10 cellular contexts compared by ENCODE assay signal in the genomic region with DNA sequence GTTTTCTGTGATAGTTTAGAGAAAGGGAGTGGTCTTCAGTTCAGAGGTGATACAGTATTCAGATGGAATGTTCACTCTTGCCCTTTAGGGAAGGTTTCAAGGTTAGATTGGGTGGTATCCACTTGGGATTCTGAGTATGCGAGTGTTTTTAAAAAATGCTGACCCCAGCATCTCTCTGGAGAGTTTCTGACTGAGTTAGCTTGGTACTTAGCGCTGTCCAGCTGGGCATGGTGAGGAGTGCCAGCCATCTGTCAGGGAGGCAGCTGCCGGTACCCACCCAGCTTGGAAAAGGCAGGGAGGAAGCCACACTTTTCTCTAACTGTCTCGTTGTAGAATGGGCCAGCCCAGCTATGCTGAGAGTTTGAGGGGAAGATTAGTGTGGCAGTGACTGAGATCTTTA.
DNase-seq lines count a peak whose midpoint lies in the region; ATAC-seq and TF ChIP-seq lines count a peak whose summit lies in the region.
"Had no signal": no experiment of that assay in that cellular context is flagged by ENCODE, and none has a peak within 500 bp of the region (broad histone marks: within the 10 kb centered on the region; RNA-seq: fewer than 3 reads in every experiment).

No MANE protein-coding gene starts in this region.

- intact Hi-C loops in activated CD4-positive, alpha-beta memory T cell treated with anti-CD3 and anti-CD28 coated beads for 36 hours (cut with micrococcal nuclease) = no loop called here
- intact Hi-C loops in mammary epithelial cell (cut with micrococcal nuclease) = no loop called here

- no peak for ATAC-seq in HG02571 (IDR thresholded peaks at IDR 0.05; ENCODE audit: unreplicated experiment)

- H3K23ac ChIP-seq in mesenchymal stem cell (ENCODE audit: low read length in 2 of 2) = no peak overlapping the region

- BruUV-seq in mammary epithelial cell (replicated peaks; lab: Mats Ljungman, UMichigan) = no TSS peak

- H3K4ac ChIP-seq in mesenchymal stem cell (ENCODE audit: low read depth in 1 of 2, low read length in 2 of 2) = no peak overlapping the region

- DNase-seq in activated CD4-positive, alpha-beta memory T cell treated with anti-CD3 and anti-CD28 coated beads, Interleukin-2, amount 10 ng/mL, durations not matched to agents 7 days and 5 days = no peak
- DNase-seq in activated CD4-positive, alpha-beta memory T cell treated with anti-CD3 and anti-CD28 coated beads for 36 hours = no peak
- no peak for DNase-seq in mammary epithelial cell
- no peak for DNase-seq in mesenchymal stem cell
- DNase-seq in tibial nerve (ENCODE audit: low spot score in 2 of 2) = no peak
- no peak for DNase-seq in activated effector memory CD4-positive, alpha-beta T cell treated with anti-CD3 and anti-CD28 coated beads, Interleukin-2, amount 50 U/mL, for 16 hours
- DNase-seq in WERI-Rb-1 = no peak
- DNase-seq: effector CD4-positive, alpha-beta T cell; NCI-H1436 had no signal

- H4K20me1 ChIP-seq in mammary epithelial cell (ENCODE audit: insufficient read depth, low read length) = peaks cover 2% of the 10 kb centered on the region

- no peak overlapping the region for H4K91ac ChIP-seq in mesenchymal stem cell (ENCODE audit: low read length)

- H4K8ac ChIP-seq in mesenchymal stem cell (ENCODE audit: low read length) = no peak overlapping the region

- POLR2A ChIA-PET in activated CD4-positive, alpha-beta memory T cell treated with anti-CD3 and anti-CD28 coated beads, Interleukin-2, amount 10 ng/mL, durations not matched to agents 7 days and 5 days (lab: Charles Lee) = interaction anchor here (1.0 to 1.8 kb wide), 3 partner anchors 11 to 26 kb away, joined by 3 to 6 read pairs (median 4); no protein-coding TSS in a partner anchor
- POLR2A ChIA-PET in activated CD4-positive, alpha-beta memory T cell treated with anti-CD3 and anti-CD28 coated beads for 36 hours (lab: Charles Lee) = no interaction called here

- no peak overlapping the region for H2AK5ac ChIP-seq in mesenchymal stem cell (ENCODE audit: low read length, severe bottlenecking)

- H3K14ac ChIP-seq in mesenchymal stem cell (ENCODE audit: low read length in 2 of 2) = no peak overlapping the region

- TF ChIP-seq CTCF in mammary epithelial cell (conservative IDR thresholded peaks at IDR 0.05 in 1 of 2, IDR thresholded peaks at IDR 0.05 in 1 of 2; ENCODE audit: extremely low read depth in 1 of 2, insufficient read depth in 1 of 2, low read depth in 1 of 2, low read length in 2 of 2) (no peak), tibial nerve (IDR thresholded peaks at IDR 0.05) (no peak), WERI-Rb-1 (IDR thresholded peaks at IDR 0.05; ENCODE audit: low read depth, low read length) (no peak)

- H2AFZ ChIP-seq in mammary epithelial cell (ENCODE audit: low read depth, low read length) = no peak overlapping the region
- H2AFZ ChIP-seq in mesenchymal stem cell (ENCODE audit: low read depth, low read length) = no peak overlapping the region

- WGBS in mammary epithelial cell (ENCODE audit: low coverage, missing lambda C conversion rate) = 100% methylated on average over 3 of the region's 4 CpGs
- WGBS in mesenchymal stem cell = 90% methylated on average over 4 of the region's 4 CpGs
- 32 to 34% methylated on average over 4 of the region's 4 CpGs for WGBS in tibial nerve, 2 donors

- H3K27me3 Mint-ChIP-seq in activated CD4-positive, alpha-beta memory T cell treated with anti-CD3 and anti-CD28 coated beads, Interleukin-2, amount 10 ng/mL, durations not matched to agents 7 days and 5 days = no peaks in the 10 kb centered on the region
- H3K27me3 Mint-ChIP-seq in activated CD4-positive, alpha-beta memory T cell treated with anti-CD3 and anti-CD28 coated beads for 36 hours = no peaks in the 10 kb centered on the region

- H3K36me3 Mint-ChIP-seq in activated CD4-positive, alpha-beta memory T cell treated with anti-CD3 and anti-CD28 coated beads, Interleukin-2, amount 10 ng/mL, durations not matched to agents 7 days and 5 days (ENCODE audit: low read depth) = peaks cover 70% of the 10 kb centered on the region
- peaks cover 29% of the 10 kb centered on the region for H3K36me3 Mint-ChIP-seq in activated CD4-positive, alpha-beta memory T cell treated with anti-CD3 and anti-CD28 coated beads for 36 hours

- H3K18ac ChIP-seq in mesenchymal stem cell (ENCODE audit: low read depth in 1 of 2, low read length in 2 of 2) = no peak overlapping the region

- no peaks in the 10 kb centered on the region for H3K36me3 ChIP-seq in mammary epithelial cell (ENCODE audit: insufficient read depth, low read length)
- peaks cover 11 to 32% of the 10 kb centered on the region in 2 experiments for H3K36me3 ChIP-seq in mesenchymal stem cell (ENCODE audit: control insufficient read depth in 1 of 2, insufficient read depth in 2 of 2, low read depth in 1 of 2, low read length in 2 of 2)
- H3K36me3 ChIP-seq in tibial nerve = peaks cover 0 to 6% (median 0%) of the 10 kb centered on the region in 3 donors
- H3K36me3 ChIP-seq in WERI-Rb-1 = peaks cover 19% of the 10 kb centered on the region

- CTCF ChIA-PET in activated CD4-positive, alpha-beta memory T cell treated with anti-CD3 and anti-CD28 coated beads, Interleukin-2, amount 10 ng/mL, durations not matched to agents 7 days and 5 days (lab: Charles Lee) = no interaction called here
- CTCF ChIA-PET in activated CD4-positive, alpha-beta memory T cell treated with anti-CD3 and anti-CD28 coated beads for 36 hours (lab: Charles Lee) = no interaction called here
- CTCF ChIA-PET in mammary epithelial cell (lab: Charles Lee; ENCODE audit: low non-redundant PET) = no interaction called here

- no peak overlapping the region for H3K9ac ChIP-seq in mammary epithelial cell (ENCODE audit: insufficient read depth, low read length)
- no peak overlapping the region for H3K9ac ChIP-seq in mesenchymal stem cell (ENCODE audit: low read length)

- dilution Hi-C loops in mammary epithelial cell (cut with HindIII; ENCODE audit: low sequenced_read_pairs) = no loop called here

- no peak overlapping the region for H2BK15ac ChIP-seq in mesenchymal stem cell (ENCODE audit: low read depth, poor library complexity, severe bottlenecking)

- H3K4me1 Mint-ChIP-seq in activated CD4-positive, alpha-beta memory T cell treated with anti-CD3 and anti-CD28 coated beads, Interleukin-2, amount 10 ng/mL, durations not matched to agents 7 days and 5 days = peaks cover 69% of the 10 kb centered on the region
- peaks cover 72% of the 10 kb centered on the region for H3K4me1 Mint-ChIP-seq in activated CD4-positive, alpha-beta memory T cell treated with anti-CD3 and anti-CD28 coated beads for 36 hours (ENCODE audit: low read depth)

- H3K9me3 ChIP-seq in mammary epithelial cell (replicated peaks; ENCODE audit: insufficient read depth, low read length) (no peaks in the 10 kb centered on the region), mesenchymal stem cell (ENCODE audit: control insufficient read depth, low read length) (no peaks in the 10 kb centered on the region), tibial nerve (no peaks in the 10 kb centered on the region), WERI-Rb-1 (ENCODE audit: severe bottlenecking) (no peaks in the 10 kb centered on the region)

- H3K4me2 ChIP-seq in mammary epithelial cell (ENCODE audit: insufficient read depth, low read depth, low read length) (no peak overlapping the region), mesenchymal stem cell (ENCODE audit: low read length, poor library complexity, severe bottlenecking) (no peak overlapping the region)

- H3K27ac ChIP-seq in mammary epithelial cell (ENCODE audit: insufficient read depth, low read depth, low read length) = peak overlapping the region; percentile 13
- peak overlapping the region; percentile 25 for H3K27ac ChIP-seq in mesenchymal stem cell (ENCODE audit: low read length, poor library complexity, severe bottlenecking)
- H3K27ac ChIP-seq in tibial nerve = peak overlapping the region; percentile 50 to 86 (median 77)
- no peak overlapping the region for H3K27ac ChIP-seq in WERI-Rb-1

- no peak for TF ChIP-seq EP300 in tibial nerve (IDR thresholded peaks at IDR 0.05)

- in situ Hi-C loops in mammary epithelial cell (cut with MboI; ENCODE audit: low sequenced_read_pairs in 2 of 2) = no loop called here

- H3K4me1 ChIP-seq in mammary epithelial cell (ENCODE audit: insufficient read depth, low read length) = peaks cover 12% of the 10 kb centered on the region
- peaks cover 12% of the 10 kb centered on the region for H3K4me1 ChIP-seq in mesenchymal stem cell (ENCODE audit: control insufficient read depth, insufficient read depth, low read depth, low read length)
- H3K4me1 ChIP-seq in tibial nerve = peaks cover 4 to 75% (median 31%) of the 10 kb centered on the region in 4 donors

- H3K9me3 Mint-ChIP-seq in activated CD4-positive, alpha-beta memory T cell treated with anti-CD3 and anti-CD28 coated beads, Interleukin-2, amount 10 ng/mL, durations not matched to agents 7 days and 5 days = peaks cover 9% of the 10 kb centered on the region
- H3K9me3 Mint-ChIP-seq in activated CD4-positive, alpha-beta memory T cell treated with anti-CD3 and anti-CD28 coated beads for 36 hours = peaks cover 7% of the 10 kb centered on the region

- peak overlapping the region; percentile 91 for H3K27ac Mint-ChIP-seq in activated CD4-positive, alpha-beta memory T cell treated with anti-CD3 and anti-CD28 coated beads, Interleukin-2, amount 10 ng/mL, durations not matched to agents 7 days and 5 days
- no peak overlapping the region for H3K27ac Mint-ChIP-seq in activated CD4-positive, alpha-beta memory T cell treated with anti-CD3 and anti-CD28 coated beads for 36 hours

- peaks cover 38% of the 10 kb centered on the region for H3K79me1 ChIP-seq in mesenchymal stem cell (replicated peaks; ENCODE audit: low read length, poor library complexity, severe bottlenecking)

- peaks cover 97% of the 10 kb centered on the region for H3K79me2 ChIP-seq in mammary epithelial cell (ENCODE audit: insufficient read depth, low read length)

- H2BK12ac ChIP-seq in mesenchymal stem cell (ENCODE audit: low read length in 2 of 2) = no peak overlapping the region

- no peak overlapping the region for H2BK5ac ChIP-seq in mesenchymal stem cell (ENCODE audit: low read depth, low read length, poor library complexity, severe bottlenecking)

- H3K27me3 ChIP-seq in mammary epithelial cell (ENCODE audit: insufficient read depth, low read length) (no peaks in the 10 kb centered on the region), mesenchymal stem cell (ENCODE audit: control insufficient read depth in 1 of 2, insufficient read depth in 1 of 2, low read length in 2 of 2) (no peaks in the 10 kb centered on the region), tibial nerve (no peaks in the 10 kb centered on the region), WERI-Rb-1 (ENCODE audit: insufficient read depth, low read depth, severe bottlenecking) (no peaks in the 10 kb centered on the region)

- no peak overlapping the region for H2BK120ac ChIP-seq in mesenchymal stem cell (ENCODE audit: low read depth, low read length)

- no peak for TF ChIP-seq POLR2A in tibial nerve (IDR thresholded peaks at IDR 0.05)

- no peak overlapping the region for H3K4me3 ChIP-seq in mammary epithelial cell (replicated peaks in 1 of 3; ENCODE audit: insufficient read depth in 1 of 3, low read depth in 2 of 3, low read length in 3 of 3)
- no peak overlapping the region for H3K4me3 ChIP-seq in mesenchymal stem cell (ENCODE audit: insufficient read depth in 1 of 2, low read depth in 1 of 2, low read length in 2 of 2)
- no peak overlapping the region for H3K4me3 ChIP-seq in tibial nerve
- H3K4me3 ChIP-seq in WERI-Rb-1 (ENCODE audit: low read depth, low read length) = no peak overlapping the region

- H3K4me3 Mint-ChIP-seq in activated CD4-positive, alpha-beta memory T cell treated with anti-CD3 and anti-CD28 coated beads, Interleukin-2, amount 10 ng/mL, durations not matched to agents 7 days and 5 days = no peak overlapping the region
- no peak overlapping the region for H3K4me3 Mint-ChIP-seq in activated CD4-positive, alpha-beta memory T cell treated with anti-CD3 and anti-CD28 coated beads for 36 hours
